16 cellular contexts compared by ENCODE assay signal in genomic region chr4:38313175-38313574, GRCh38.
DNase-seq lines count a peak whose midpoint lies in the region; ATAC-seq, FAIRE-seq and TF ChIP-seq lines count a peak whose summit lies in the region.
"Had no signal": no experiment of that assay in that cellular context is flagged by ENCODE, and none has a peak within 500 bp of the region (broad histone marks: within the 10 kb centered on the region; RNA-seq: fewer than 3 reads in every experiment).

No MANE protein-coding gene starts in this region.

- TF ChIP-seq CTCF in stomach (IDR thresholded peaks at IDR 0.05), result no peak

- no peaks in the 10 kb centered on the region for H3K9me3 ChIP-seq in stomach

- intact Hi-C loops in stomach (cut with DNase I; ENCODE audit: low total_unique reads), result loop anchor here (10.0 kb wide), 1 partner anchor 118 kb away; no protein-coding TSS in a partner anchor
- intact Hi-C loops in activated CD4-positive, alpha-beta T cell treated with anti-CD3 and anti-CD28 coated beads, Interleukin-2, amount 10 ng/mL, durations not matched to agents 24 days and 14 days (cut with micrococcal nuclease), result loop anchor here (5.0 to 10.0 kb wide), 3 partner anchors 489 to 1212 kb away; partner anchors contain the start of genes RELL1, TLR1 and UGDH

- ATAC-seq in GM18517 (IDR thresholded peaks at IDR 0.05; ENCODE audit: unreplicated experiment), result no peak
- ATAC-seq: activated naive CD8-positive, alpha-beta T cell treated with anti-CD3 and anti-CD28 coated beads, Interleukin-2, amount 50 U/mL, for 24 hours; stimulated activated naive B cell treated with anti-CD40 and anti-IgM and Interleukin-4, amounts not matched to agents 10 μg/mL and 1 μg/mL and 100 μg/mL, for 72 hours; T-helper 17 cell had no signal

- peak; percentile 31 for FAIRE-seq in colon (lab: Jason Lieb, UNC)

- no peak overlapping the region for H3K4me3 ChIP-seq in stomach

- H3K27me3 Mint-ChIP-seq in activated CD4-positive, alpha-beta T cell treated with anti-CD3 and anti-CD28 coated beads, Interleukin-2, amount 10 ng/mL, durations not matched to agents 24 days and 14 days, result peaks cover 45% of the 10 kb centered on the region
- H3K27me3 Mint-ChIP-seq: naive B cell; stimulated activated naive B cell treated with anti-CD40 and anti-IgM and Interleukin-4, amounts not matched to agents 10 μg/mL and 1 μg/mL and 100 μg/mL, for 72 hours; T-helper 17 cell had no signal

- 36 to 59% (median 48%) methylated on average over 5 of the region's 5 CpGs for WGBS in stomach, 5 donors

- peak overlapping the region; percentile 36 to 72 (median 53) for H3K27ac ChIP-seq in stomach
- H3K27ac ChIP-seq: C4-2B had no signal

- no peaks in the 10 kb centered on the region for H3K36me3 ChIP-seq in stomach

- H3K4me1 ChIP-seq in stomach, result peaks cover 0 to 12% (median 5%) of the 10 kb centered on the region in 4 donors

- H3K27ac Mint-ChIP-seq in activated CD4-positive, alpha-beta T cell treated with anti-CD3 and anti-CD28 coated beads, Interleukin-2, amount 10 ng/mL, durations not matched to agents 24 days and 14 days, result no peak overlapping the region
- H3K27ac Mint-ChIP-seq: activated naive CD8-positive, alpha-beta T cell treated with anti-CD3 and anti-CD28 coated beads, Interleukin-2, amount 50 U/mL, for 24 hours; stimulated activated naive B cell treated with anti-CD40 and anti-IgM and Interleukin-4, amounts not matched to agents 10 μg/mL and 1 μg/mL and 100 μg/mL, for 72 hours; T-helper 17 cell had no signal

- peaks cover 6% of the 10 kb centered on the region for H3K36me3 Mint-ChIP-seq in activated CD4-positive, alpha-beta T cell treated with anti-CD3 and anti-CD28 coated beads, Interleukin-2, amount 10 ng/mL, durations not matched to agents 24 days and 14 days (ENCODE audit: low read depth)
- H3K36me3 Mint-ChIP-seq: stimulated activated naive B cell treated with anti-CD40 and anti-IgM and Interleukin-4, amounts not matched to agents 10 μg/mL and 1 μg/mL and 100 μg/mL, for 72 hours had no signal

- no peak overlapping the region for H3K4me3 Mint-ChIP-seq in activated CD4-positive, alpha-beta T cell treated with anti-CD3 and anti-CD28 coated beads, Interleukin-2, amount 10 ng/mL, durations not matched to agents 24 days and 14 days
- H3K4me3 Mint-ChIP-seq: activated naive CD8-positive, alpha-beta T cell treated with anti-CD3 and anti-CD28 coated beads, Interleukin-2, amount 50 U/mL, for 24 hours; naive B cell; stimulated activated naive B cell treated with anti-CD40 and anti-IgM and Interleukin-4, amounts not matched to agents 10 μg/mL and 1 μg/mL and 100 μg/mL, for 72 hours; T-helper 17 cell had no signal

- DNase-seq in NCI-H128 (lab: John Stamatoyannopoulos, UW; ENCODE audit: unreplicated experiment) (peak; percentile 48), NCI-H2196 treated with DMSO at 0.1 percent for 48 hours (lab: John Stamatoyannopoulos, UW; ENCODE audit: unreplicated experiment) (peak; percentile 94), stomach (peak; percentile 81)
- DNase-seq in activated CD4-positive, alpha-beta T cell treated with anti-CD3 and anti-CD28 coated beads, Interleukin-2, amount 10 ng/mL, durations not matched to agents 24 days and 14 days, result no peak
- no peak for DNase-seq in stimulated activated naive CD4-positive, alpha-beta T cell treated with Interleukin-2 at 50 U/mL for 16 hours (lab: John Stamatoyannopoulos, UW)
- DNase-seq: activated CD4-positive, CD25-positive, alpha-beta regulatory T cell treated with anti-CD3 and anti-CD28 coated beads, Interleukin-2, amount 50 U/mL, for 72 hours; activated naive CD8-positive, alpha-beta T cell treated with anti-CD3 and anti-CD28 coated beads, Interleukin-2, amount 50 U/mL, for 24 hours; GDM1; left cardiac atrium; naive B cell; NCI-H1694 treated with DMSO at 0.1 percent for 48 hours; stimulated activated naive B cell treated with anti-CD40 and anti-IgM and Interleukin-4, amounts not matched to agents 10 μg/mL and 1 μg/mL and 100 μg/mL, for 72 hours; T-helper 17 cell had no signal

- H3K4me1 Mint-ChIP-seq in activated CD4-positive, alpha-beta T cell treated with anti-CD3 and anti-CD28 coated beads, Interleukin-2, amount 10 ng/mL, durations not matched to agents 24 days and 14 days, result peaks cover 36% of the 10 kb centered on the region

- H3K27me3 ChIP-seq in stomach, result no peaks in the 10 kb centered on the region

- no peak for TF ChIP-seq POLR2A in stomach (IDR thresholded peaks at IDR 0.05)

- no peak for TF ChIP-seq EP300 in stomach (IDR thresholded peaks at IDR 0.05)

- H3K9me3 Mint-ChIP-seq in activated CD4-positive, alpha-beta T cell treated with anti-CD3 and anti-CD28 coated beads, Interleukin-2, amount 10 ng/mL, durations not matched to agents 24 days and 14 days, result peaks cover 6% of the 10 kb centered on the region

Comparison
In these comparisons a context has a peak if more than half of its experiments do, and no peak if none do; other contexts are left out.
1. DNase-seq: peak in NCI-H128 (single experiment), NCI-H2196 treated with DMSO at 0.1 percent for 48 hours (single experiment) and stomach (single experiment); none in activated CD4-positive, alpha-beta T cell treated with anti-CD3 and anti-CD28 coated beads, Interleukin-2, amount 10 ng/mL, durations not matched to agents 24 days and 14 days (single experiment) and stimulated activated naive CD4-positive, alpha-beta T cell treated with Interleukin-2 at 50 U/mL for 16 hours (single experiment).